In the genomic region with DNA sequence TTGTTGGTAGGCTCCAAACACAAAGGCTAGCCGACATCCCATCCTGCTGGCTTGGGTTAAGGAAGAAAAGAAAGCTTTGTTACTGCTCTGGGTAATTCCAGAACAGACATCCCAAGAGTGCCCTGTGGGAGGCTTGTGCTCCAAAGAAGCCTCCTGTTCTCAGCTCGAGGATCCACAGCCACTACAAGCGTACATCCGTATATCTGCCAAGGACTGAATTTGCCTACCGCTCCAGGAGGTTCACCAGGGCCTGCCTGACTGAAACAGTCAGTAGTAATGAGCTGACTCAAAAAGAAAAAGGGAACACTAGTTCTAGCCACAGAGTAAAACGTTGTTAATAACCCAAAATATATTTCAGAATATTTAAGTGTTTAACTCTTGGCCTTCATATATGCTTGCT, we compare ENCODE assay signal across 14 cellular contexts. TPM values are rescaled to one million over a fixed set of nuclear protein-coding genes. Genes with fewer than 3 reads are reported as not detected.
DNase-seq lines count a peak whose midpoint lies in the region; ATAC-seq and TF ChIP-seq lines count a peak whose summit lies in the region.
"Had no signal": no experiment of that assay in that cellular context is flagged by ENCODE, and none has a peak within 500 bp of the region (broad histone marks: within the 10 kb centered on the region; RNA-seq: fewer than 3 reads in every experiment).

No MANE protein-coding gene starts in this region.

- H3K36me3 ChIP-seq in WERI-Rb-1 (no peaks in the 10 kb centered on the region), MG63 (no peaks in the 10 kb centered on the region)
- H3K36me3 ChIP-seq: prostate gland had no signal

- H3K4me3 ChIP-seq in WERI-Rb-1 (ENCODE audit: low read depth, low read length) (no peak overlapping the region), MG63 (no peak overlapping the region)
- H3K4me3 ChIP-seq: prostate gland had no signal

- DNase-seq in medulla oblongata (ENCODE audit: extremely low spot score) (peak; percentile 85), WERI-Rb-1 (no peak), glutamatergic neuron (no peak), MG63 (no peak)
- DNase-seq: activated CD4-positive, alpha-beta T cell treated with anti-CD3 and anti-CD28 coated beads for 1 hour; immature natural killer cell; KG1; NCI-H1930 had no signal

- no peak overlapping the region for H3K27ac ChIP-seq in WERI-Rb-1
- H3K27ac ChIP-seq: prostate gland had no signal

- peaks cover 2% of the 10 kb centered on the region for H3K9me3 ChIP-seq in WERI-Rb-1 (ENCODE audit: severe bottlenecking)
- H3K9me3 ChIP-seq in MG63 = no peaks in the 10 kb centered on the region
- H3K9me3 ChIP-seq: prostate gland had no signal

- no peaks in the 10 kb centered on the region for H3K36me3 Mint-ChIP-seq in glutamatergic neuron (ENCODE audit: unreplicated experiment)
- H3K36me3 Mint-ChIP-seq: immature natural killer cell; stimulated activated effector memory CD8-positive, alpha-beta T cell treated with anti-CD3 and anti-CD28 coated beads, Interleukin-12 subunit alpha, Interleukin-12 subunit beta, amount 100 ng/mL, for 72 hours had no signal

- TF ChIP-seq CTCF in WERI-Rb-1 (IDR thresholded peaks at IDR 0.05; ENCODE audit: low read depth, low read length) = no peak
- no peak for TF ChIP-seq CTCF in glutamatergic neuron (IDR thresholded peaks at IDR 0.05; ENCODE audit: partially characterized antibody, unreplicated experiment)

- no peaks in the 10 kb centered on the region for H3K27me3 Mint-ChIP-seq in glutamatergic neuron (ENCODE audit: unreplicated experiment)

- ATAC-seq in GM18502 (IDR thresholded peaks at IDR 0.05; ENCODE audit: poor library complexity, unreplicated experiment) (peak; percentile 74), GM21717 (IDR thresholded peaks at IDR 0.05; ENCODE audit: unreplicated experiment) (peak; percentile 58), HG03442 (IDR thresholded peaks at IDR 0.05; ENCODE audit: unreplicated experiment) (peak; percentile 74), GM18511 (IDR thresholded peaks at IDR 0.05; ENCODE audit: unreplicated experiment) (no peak)
- ATAC-seq: stimulated activated effector memory CD8-positive, alpha-beta T cell treated with anti-CD3 and anti-CD28 coated beads, Interleukin-12 subunit alpha, Interleukin-12 subunit beta, amount 100 ng/mL, for 72 hours had no signal

- H3K4me3 Mint-ChIP-seq in glutamatergic neuron (ENCODE audit: unreplicated experiment) = no peak overlapping the region
- H3K4me3 Mint-ChIP-seq: immature natural killer cell; stimulated activated effector memory CD8-positive, alpha-beta T cell treated with anti-CD3 and anti-CD28 coated beads, Interleukin-12 subunit alpha, Interleukin-12 subunit beta, amount 100 ng/mL, for 72 hours had no signal

- no peaks in the 10 kb centered on the region for H3K4me1 Mint-ChIP-seq in glutamatergic neuron (ENCODE audit: low read depth, unreplicated experiment)

- no peak overlapping the region for H3K27ac Mint-ChIP-seq in glutamatergic neuron (ENCODE audit: unreplicated experiment)
- H3K27ac Mint-ChIP-seq: immature natural killer cell had no signal

- H3K27me3 ChIP-seq in WERI-Rb-1 (ENCODE audit: insufficient read depth, low read depth, severe bottlenecking) (no peaks in the 10 kb centered on the region), MG63 (no peaks in the 10 kb centered on the region)

- H3K9me3 Mint-ChIP-seq in glutamatergic neuron (ENCODE audit: unreplicated experiment) = no peaks in the 10 kb centered on the region
- H3K9me3 Mint-ChIP-seq: immature natural killer cell; stimulated activated effector memory CD8-positive, alpha-beta T cell treated with anti-CD3 and anti-CD28 coated beads, Interleukin-12 subunit alpha, Interleukin-12 subunit beta, amount 100 ng/mL, for 72 hours had no signal

RNA-seq across cellular contexts. Expression of gene MUTYH, which starts 24.8 kb away (rescaled TPM):
- 33.7 TPM for total RNA-seq in glutamatergic neuron (ENCODE audit: unreplicated experiment)
- total RNA-seq in MG63 (2014; rRNA removed; shearing (Covaris generic); ENCODE audit: low replicate concordance) = 8.1 and 11.6 TPM in 2 replicates

RNA-seq across cellular contexts. Expression of gene TOE1, which starts 25.1 kb away (rescaled TPM):
- total RNA-seq in glutamatergic neuron (ENCODE audit: unreplicated experiment) = 7.5 TPM
- 6.6 and 21.9 TPM in 2 replicates for total RNA-seq in MG63 (2014; rRNA removed; shearing (Covaris generic); ENCODE audit: low replicate concordance)

RNA-seq across cellular contexts. Expression of gene HPDL, which starts 38.4 kb away (rescaled TPM):
- 2.3 TPM for total RNA-seq in glutamatergic neuron (ENCODE audit: unreplicated experiment)
- total RNA-seq in MG63 (2014; rRNA removed; shearing (Covaris generic); ENCODE audit: low replicate concordance) = 3.2 and 7.1 TPM in 2 replicates
